Comparison of ENCODE assay signal across 8 cellular contexts in genomic region chr17:16419929-16420271, GRCh38. TPM values are rescaled to one million over a fixed set of nuclear protein-coding genes. Genes with fewer than 3 reads are reported as not detected.
DNase-seq lines count a peak whose midpoint lies in the region; ATAC-seq, FAIRE-seq and TF ChIP-seq lines count a peak whose summit lies in the region.

No MANE protein-coding gene starts in this region.

- peak overlapping the region; percentile 54; the same call in 2 of the 3 replicates for H3K4me2 ChIP-seq in A549

- TF ChIP-seq EP300 in A549 (IDR thresholded peaks at IDR 0.05) = no peak

- 86% methylated on average over 10 of the region's 10 CpGs for WGBS in A549 (ENCODE audit: missing lambda C conversion rate)

- peaks cover 0 to 13% of the 10 kb centered on the region in 2 donors for H3K36me3 ChIP-seq in vagina

- TF ChIP-seq POLR2A in A549 (IDR thresholded peaks at IDR 0.05; ENCODE audit: low read length) (no peak), vagina (IDR thresholded peaks at IDR 0.05) (no peak)

- H3K27ac Mint-ChIP-seq in immature natural killer cell = peak overlapping the region; percentile 57 to 97 (median 89)

- TF ChIP-seq CTCF in A549 (IDR thresholded peaks at IDR 0.05) (no peak), vagina (IDR thresholded peaks at IDR 0.05) (no peak), D721Med (IDR thresholded peaks at IDR 0.05; ENCODE audit: insufficient read depth, missing control alignments) (no peak)

- no peak for FAIRE-seq in A549 (lab: Jason Lieb, UNC)
- no peak for FAIRE-seq in D721Med (lab: Jason Lieb, UNC)

- intact Hi-C loops in vagina (cut with DNase I) = no loop called here

- peaks cover 11 to 31% (median 12%) of the 10 kb centered on the region in 3 donors for H3K36me3 Mint-ChIP-seq in immature natural killer cell

- peak overlapping the region; percentile 10 to 83 (median 66) for H3K4me3 Mint-ChIP-seq in immature natural killer cell

- H3K4me3 ChIP-seq in A549 = no peak overlapping the region
- H3K4me3 ChIP-seq in vagina = no peak overlapping the region

- TF ChIP-seq RAD21 in A549 (conservative IDR thresholded peaks at IDR 0.05 in 1 of 2, IDR thresholded peaks at IDR 0.05 in 1 of 2) = no peak

- H3K27me3 ChIP-seq in vagina = no peaks in the 10 kb centered on the region

- ATAC-seq in A549 (peak in 1 of 2 experiments; percentile 6; a peak in 2 of 6 replicates), HG03342 (IDR thresholded peaks at IDR 0.05; ENCODE audit: unreplicated experiment) (peak; percentile 8), GM21528 (IDR thresholded peaks at IDR 0.05; ENCODE audit: low FRiP score, unreplicated experiment) (no peak)

- CTCF ChIA-PET in A549 (lab: Yijun Ruan, JAX) = interaction anchor here (0.7 to 7.4 kb wide), 5 partner anchors 8 to 134 kb away, joined by 3 to 69 read pairs (median 5); no protein-coding TSS in a partner anchor

- no peaks in the 10 kb centered on the region for H3K9me3 ChIP-seq in A549
- no peaks in the 10 kb centered on the region for H3K9me3 ChIP-seq in vagina

- H3K9me3 Mint-ChIP-seq in immature natural killer cell = no peaks in the 10 kb centered on the region

- POLR2A ChIA-PET in A549 (lab: Yijun Ruan, JAX) = interaction anchor here (1.4 to 1.6 kb wide), 2 partner anchors 19 to 39 kb away, joined by 12 to 16 read pairs; partner anchors contain the start of gene UBB

- peaks cover 49 to 56% of the 10 kb centered on the region in 2 donors for H3K4me1 Mint-ChIP-seq in immature natural killer cell

- DNase-seq in A549 (ENCODE audit: low read depth in 1 of 2, low spot score in 1 of 2) (no peak), immature natural killer cell (peak; percentile 18 to 31 (median 28)), vagina (ENCODE audit: extremely low spot score in 2 of 2) (no peak), GM19240 (ENCODE audit: insufficient read length, low spot score) (no peak), D721Med (ENCODE audit: insufficient read length, low spot score) (no peak)
- peak; percentile 74 to 78 for DNase-seq in activated T-cell treated with anti-CD3 and anti-CD28 coated beads, Interleukin-2, amount 50 U/mL, for 48 hours

- peaks cover 2 to 11% (median 3%) of the 10 kb centered on the region in 3 donors for H3K27me3 Mint-ChIP-seq in immature natural killer cell (ENCODE audit: low read depth in 3 of 3)

- H3K27ac ChIP-seq in A549 (peak overlapping the region; percentile 59 to 83; a peak in 4 of 6 replicates), vagina (peak overlapping the region; percentile 91)

- H3K4me1 ChIP-seq in A549 = peaks cover 22% of the 10 kb centered on the region
- peaks cover 46% of the 10 kb centered on the region for H3K4me1 ChIP-seq in vagina

TF ChIP-seq in A549, 52 proteins besides CTCF, POLR2A, EP300 and RAD21:
- no peak for TF ChIP-seq RNF2 (IDR thresholded peaks at IDR 0.05; ENCODE audit: borderline replicate concordance, low read depth)
- TF ChIP-seq RARB (CRISPR knock-in tag; IDR thresholded peaks at IDR 0.05) = no peak
- TF ChIP-seq ZC3H11A (IDR thresholded peaks at IDR 0.05) = no peak
- TF ChIP-seq BHLHE40 (IDR thresholded peaks at IDR 0.05; ENCODE audit: low read depth, low read length) = no peak
- TF ChIP-seq FOSB (CRISPR knock-in tag; IDR thresholded peaks at IDR 0.05) = no peak
- TF ChIP-seq PHF8 (IDR thresholded peaks at IDR 0.05; ENCODE audit: borderline replicate concordance, low read depth) = no peak

RNA-seq across cellular contexts. Expression of gene TRPV2, which starts 4.5 kb away (rescaled TPM):
- polyA plus RNA-seq in A549 (2011; rRNA removed) = 0.31 and 0.60 TPM in 2 replicates
- 0.87 and 1.1 TPM in 2 replicates for polyA plus RNA-seq in A549 (2012; cell fraction: cytosol; rRNA removed)
- polyA plus RNA-seq in A549 (2012; cell fraction: nucleus; rRNA removed) = 0.86 and 1.7 TPM in 2 replicates
- 0.35 to 0.62 TPM (median 0.61 TPM) in 3 replicates for polyA plus RNA-seq in A549 (2017; fragmentation: RNase III; extraction: RNeasy Plus Mini Kit Qiagen cat#74134 plus additional on column Dnase treatment)
- 0.37 and 0.73 TPM in 2 replicates for polyA minus RNA-seq in A549 (2011; rRNA and poly(A)+ RNA removed)
- polyA plus RNA-seq in immature natural killer cell = 100 to 1,000 TPM; 151 to 206 (median 202) TPM
- 22.3 TPM for total RNA-seq in vagina

RNA-seq across cellular contexts. Expression of gene UBB, which starts 39.0 kb away (rescaled TPM):
- polyA plus RNA-seq in A549 (2011; rRNA removed) (2,851 and 4,311 TPM in 2 replicates), A549 (2017; fragmentation: RNase III; extraction: RNeasy Plus Mini Kit Qiagen cat#74134 plus additional on column Dnase treatment) (2,383 to 2,467 TPM (median 2,404 TPM) in 3 replicates), immature natural killer cell (1,000 to 10,000 TPM; 3,354 to 4,873 (median 3,832) TPM)
- polyA plus RNA-seq in A549 (2012; cell fraction: cytosol; rRNA removed) = 3,984 and 4,472 TPM in 2 replicates
- polyA plus RNA-seq in A549 (2012; cell fraction: nucleus; rRNA removed) = 2,091 and 2,511 TPM in 2 replicates
- polyA minus RNA-seq in A549 (2011; rRNA and poly(A)+ RNA removed) = 2,750 and 3,886 TPM in 2 replicates
- 625 TPM for total RNA-seq in vagina

Comparison
In these comparisons a context has a peak if more than half of its experiments do, and no peak if none do; other contexts are left out.
1. DNase-seq: peak in activated T-cell treated with anti-CD3 and anti-CD28 coated beads, Interleukin-2, amount 50 U/mL, for 48 hours (2 of 2) and immature natural killer cell (3 of 3); none in A549 (0 of 2), vagina (0 of 2), GM19240 (single experiment) and D721Med (single experiment).
2. RNA of gene TRPV2, which starts 4.5 kb away (polyA plus RNA-seq): 151 to 206 TPM in immature natural killer cell; 0.31 to 1.7 TPM in A549; every median in the first group is over 10 times any median in the second.